Comparison of ENCODE assay signal across 8 cellular contexts in genomic region chr2:240983361-240983995, GRCh38. TPM values are rescaled to one million over a fixed set of nuclear protein-coding genes. Genes with fewer than 3 reads are reported as not detected.
A peak's percentile ranks its signal among the peaks of the same experiment; 100 is the strongest.
DNase-seq lines count a peak whose midpoint lies in the region; ATAC-seq and TF ChIP-seq lines count a peak whose summit lies in the region.

No MANE protein-coding gene starts in this region.

- no peak overlapping the region for H3K4me3 Mint-ChIP-seq in CD8-positive, alpha-beta T cell
- H3K4me3 Mint-ChIP-seq in WTC11, result no peak overlapping the region
- H3K4me3 Mint-ChIP-seq in osteocyte (ENCODE audit: unreplicated experiment), result no peak overlapping the region

- no peaks in the 10 kb centered on the region for H3K36me3 ChIP-seq in CD8-positive, alpha-beta T cell (ENCODE audit: insufficient read depth, low read length)

- peak; percentile 65 for TF ChIP-seq CTCF in CD8-positive, alpha-beta T cell (IDR thresholded peaks at IDR 0.05)
- TF ChIP-seq CTCF in WTC11 (IDR thresholded peaks at IDR 0.05), result peak; percentile 60
- TF ChIP-seq CTCF in osteocyte (IDR thresholded peaks at IDR 0.05), result peak; percentile 56

- H3K27me3 Mint-ChIP-seq in CD8-positive, alpha-beta T cell (ENCODE audit: low read depth), result no peaks in the 10 kb centered on the region
- H3K27me3 Mint-ChIP-seq in WTC11 (ENCODE audit: low read depth), result peaks cover 2% of the 10 kb centered on the region; the same call in 1 of the 2 replicates
- H3K27me3 Mint-ChIP-seq in osteocyte (ENCODE audit: unreplicated experiment), result peaks cover 25% of the 10 kb centered on the region

- POLR2A ChIA-PET in CD8-positive, alpha-beta T cell (lab: Charles Lee), result interaction anchor here (1.6 kb wide), 1 partner anchor 26 kb away, joined by 6 read pairs; no protein-coding TSS in a partner anchor
- POLR2A ChIA-PET in WTC11 (lab: Charles Lee), result interaction anchor here (0.6 to 1.0 kb wide), 3 partner anchors 11 to 69 kb away, joined by 3 read pairs; no protein-coding TSS in a partner anchor

- no peaks in the 10 kb centered on the region for H3K4me1 ChIP-seq in CD8-positive, alpha-beta T cell (ENCODE audit: insufficient read depth, low read length)

- no peak overlapping the region for H3K4me3 ChIP-seq in CD8-positive, alpha-beta T cell (ENCODE audit: low read depth, low read length)

- peaks cover 3% of the 10 kb centered on the region for H3K4me1 Mint-ChIP-seq in CD8-positive, alpha-beta T cell (ENCODE audit: low read depth)
- H3K4me1 Mint-ChIP-seq in WTC11 (no peaks in the 10 kb centered on the region), osteocyte (ENCODE audit: unreplicated experiment) (peaks cover 18% of the 10 kb centered on the region)

- H3K9me3 Mint-ChIP-seq in CD8-positive, alpha-beta T cell, result no peaks in the 10 kb centered on the region
- H3K9me3 Mint-ChIP-seq in WTC11, result no peaks in the 10 kb centered on the region
- H3K9me3 Mint-ChIP-seq in osteocyte (ENCODE audit: unreplicated experiment), result no peaks in the 10 kb centered on the region

- H3K27me3 ChIP-seq in CD8-positive, alpha-beta T cell (ENCODE audit: insufficient read depth, low read length), result no peaks in the 10 kb centered on the region

- ATAC-seq in CD8-positive, alpha-beta T cell, result peak; percentile 94
- ATAC-seq in WTC11, result peak; percentile 99
- ATAC-seq in GM18498 (IDR thresholded peaks at IDR 0.05; ENCODE audit: unreplicated experiment), result no peak
- ATAC-seq in HG03135 (IDR thresholded peaks at IDR 0.05; ENCODE audit: unreplicated experiment), result no peak
- no peak for ATAC-seq in GM21528 (IDR thresholded peaks at IDR 0.05; ENCODE audit: low FRiP score, unreplicated experiment)

- peak; percentile 15 to 81 (median 46) for DNase-seq in CD8-positive, alpha-beta T cell
- peak; percentile 66 for DNase-seq in HuH-7.5 (ENCODE audit: low spot score)
- DNase-seq in WTC11 (ENCODE audit: low spot score), result peak; percentile 84
- DNase-seq in erythroblast (lab: John Stamatoyannopoulos, UW), result peak; percentile 37 to 41
- no peak for DNase-seq in osteocyte (ENCODE audit: extremely low spot score, unreplicated experiment)

- intact Hi-C loops in CD8-positive, alpha-beta T cell (cut with DNase I, micrococcal nuclease), result loop anchor here (1.0 to 5.0 kb wide), 3 partner anchors 79 to 169 kb away; partner anchors contain the start of gene PPP1R7 (in 2 of the 2)

- H3K27ac Mint-ChIP-seq in CD8-positive, alpha-beta T cell, result no peak overlapping the region
- H3K27ac Mint-ChIP-seq in WTC11 (no peak overlapping the region), osteocyte (ENCODE audit: unreplicated experiment) (no peak overlapping the region)

- no peak overlapping the region for H3K27ac ChIP-seq in CD8-positive, alpha-beta T cell (ENCODE audit: low read depth, low read length)

- no peak for TF ChIP-seq POLR2A in erythroblast (IDR thresholded peaks at IDR 0.05; ENCODE audit: low read length)

- H3K9me3 ChIP-seq in CD8-positive, alpha-beta T cell (ENCODE audit: low read length), result no peaks in the 10 kb centered on the region

- CTCF ChIA-PET in CD8-positive, alpha-beta T cell (lab: Charles Lee), result interaction anchor here (0.6 to 1.7 kb wide), 24 partner anchors 8 to 174 kb away, joined by 3 to 12 read pairs (median 5); partner anchors contain the start of genes PASK and PPP1R7
- CTCF ChIA-PET in WTC11 (lab: Charles Lee), result interaction anchor here (0.5 to 2.1 kb wide), 54 partner anchors 8 to 404 kb away, joined by 3 to 33 read pairs (median 4); partner anchors contain the start of genes MTERF4, PASK, PPP1R7 and SNED1

- no peaks in the 10 kb centered on the region for H3K36me3 Mint-ChIP-seq in CD8-positive, alpha-beta T cell
- H3K36me3 Mint-ChIP-seq in WTC11 (no peaks in the 10 kb centered on the region), osteocyte (ENCODE audit: unreplicated experiment) (no peaks in the 10 kb centered on the region)

TF ChIP-seq in WTC11, 78 proteins besides CTCF, POLR2A, EP300 and RAD21 (continues in another document):
- TF ChIP-seq PREB (CRISPR knock-in tag; IDR thresholded peaks at IDR 0.05; ENCODE audit: borderline replicate concordance) (no peak), JUN (CRISPR knock-in tag; IDR thresholded peaks at IDR 0.05) (no peak), NFE2L1 (CRISPR knock-in tag; IDR thresholded peaks at IDR 0.05) (no peak), FOXK1 (CRISPR knock-in tag; IDR thresholded peaks at IDR 0.05) (no peak), MAX (CRISPR knock-in tag; IDR thresholded peaks at IDR 0.05) (peak; percentile 32; the same call in 1 of the 2 replicates), CREB1 (CRISPR knock-in tag; IDR thresholded peaks at IDR 0.05) (no peak), NR3C1 (CRISPR knock-in tag; conservative IDR thresholded peaks at IDR 0.05; ENCODE audit: low read depth) (no peak), ZNF317 (CRISPR knock-in tag; IDR thresholded peaks at IDR 0.05; ENCODE audit: borderline replicate concordance, low read depth) (peak; percentile 12; the same call in 1 of the 2 replicates), ZNF138 (CRISPR knock-in tag; conservative IDR thresholded peaks at IDR 0.05) (no peak), USF2 (CRISPR knock-in tag; IDR thresholded peaks at IDR 0.05) (no peak), GABPB1 (CRISPR knock-in tag; IDR thresholded peaks at IDR 0.05) (no peak)
- TF ChIP-seq, protein P1, sequence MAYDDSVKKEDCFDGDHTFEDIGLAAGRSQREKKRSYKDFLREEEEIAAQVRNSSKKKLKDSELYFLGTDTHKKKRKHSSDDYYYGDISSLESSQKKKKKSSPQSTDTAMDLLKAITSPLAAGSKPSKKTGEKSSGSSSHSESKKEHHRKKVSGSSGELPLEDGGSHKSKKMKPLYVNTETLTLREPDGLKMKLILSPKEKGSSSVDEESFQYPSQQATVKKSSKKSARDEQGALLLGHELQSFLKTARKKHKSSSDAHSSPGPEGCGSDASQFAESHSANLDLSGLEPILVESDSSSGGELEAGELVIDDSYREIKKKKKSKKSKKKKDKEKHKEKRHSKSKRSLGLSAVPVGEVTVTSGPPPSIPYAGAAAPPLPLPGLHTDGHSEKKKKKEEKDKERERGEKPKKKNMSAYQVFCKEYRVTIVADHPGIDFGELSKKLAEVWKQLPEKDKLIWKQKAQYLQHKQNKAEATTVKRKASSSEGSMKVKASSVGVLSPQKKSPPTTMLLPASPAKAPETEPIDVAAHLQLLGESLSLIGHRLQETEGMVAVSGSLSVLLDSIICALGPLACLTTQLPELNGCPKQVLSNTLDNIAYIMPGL (CRISPR knock-in tag; IDR thresholded peaks at IDR 0.05), result peak; percentile 97
- TF ChIP-seq, protein P2, sequence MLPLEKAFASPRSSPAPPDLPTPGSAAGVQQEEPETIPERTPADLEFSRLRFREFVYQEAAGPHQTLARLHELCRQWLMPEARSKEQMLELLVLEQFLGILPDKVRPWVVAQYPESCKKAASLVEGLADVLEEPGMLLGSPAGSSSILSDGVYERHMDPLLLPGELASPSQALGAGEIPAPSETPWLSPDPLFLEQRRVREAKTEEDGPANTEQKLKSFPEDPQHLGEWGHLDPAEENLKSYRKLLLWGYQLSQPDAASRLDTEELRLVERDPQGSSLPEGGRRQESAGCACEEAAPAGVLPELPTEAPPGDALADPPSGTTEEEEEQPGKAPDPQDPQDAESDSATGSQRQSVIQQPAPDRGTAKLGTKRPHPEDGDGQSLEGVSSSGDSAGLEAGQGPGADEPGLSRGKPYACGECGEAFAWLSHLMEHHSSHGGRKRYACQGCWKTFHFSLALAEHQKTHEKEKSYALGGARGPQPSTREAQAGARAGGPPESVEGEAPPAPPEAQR (CRISPR knock-in tag; IDR thresholded peaks at IDR 0.05), result no peak
- TF ChIP-seq, protein P3, sequence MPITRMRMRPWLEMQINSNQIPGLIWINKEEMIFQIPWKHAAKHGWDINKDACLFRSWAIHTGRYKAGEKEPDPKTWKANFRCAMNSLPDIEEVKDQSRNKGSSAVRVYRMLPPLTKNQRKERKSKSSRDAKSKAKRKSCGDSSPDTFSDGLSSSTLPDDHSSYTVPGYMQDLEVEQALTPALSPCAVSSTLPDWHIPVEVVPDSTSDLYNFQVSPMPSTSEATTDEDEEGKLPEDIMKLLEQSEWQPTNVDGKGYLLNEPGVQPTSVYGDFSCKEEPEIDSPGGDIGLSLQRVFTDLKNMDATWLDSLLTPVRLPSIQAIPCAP (CRISPR knock-in tag; IDR thresholded peaks at IDR 0.05), result no peak

RNA-seq across cellular contexts. Expression of gene SNED1, which starts 14.9 kb away (rescaled TPM):
- total RNA-seq in CD8-positive, alpha-beta T cell, result 10 to 100 TPM; 32.4 to 38.4 TPM
- total RNA-seq in WTC11 (2021) (2.5 to 3.2 TPM (median 2.7 TPM) in 3 replicates), osteocyte (17.6 and 19.4 TPM in 2 replicates)

Comparison
In these comparisons a context has a peak if more than half of its experiments do, and no peak if none do; other contexts are left out.
1. ATAC-seq: peak in CD8-positive, alpha-beta T cell (single experiment) and WTC11 (single experiment); none in GM18498 (single experiment), HG03135 (single experiment) and GM21528 (single experiment).
2. Peak in every context shown above with its lines, with median percentiles within 50 percentile points of each other: CTCF ChIP-seq.